ENCODE assay signal across 4 cellular contexts in the genomic region with DNA sequence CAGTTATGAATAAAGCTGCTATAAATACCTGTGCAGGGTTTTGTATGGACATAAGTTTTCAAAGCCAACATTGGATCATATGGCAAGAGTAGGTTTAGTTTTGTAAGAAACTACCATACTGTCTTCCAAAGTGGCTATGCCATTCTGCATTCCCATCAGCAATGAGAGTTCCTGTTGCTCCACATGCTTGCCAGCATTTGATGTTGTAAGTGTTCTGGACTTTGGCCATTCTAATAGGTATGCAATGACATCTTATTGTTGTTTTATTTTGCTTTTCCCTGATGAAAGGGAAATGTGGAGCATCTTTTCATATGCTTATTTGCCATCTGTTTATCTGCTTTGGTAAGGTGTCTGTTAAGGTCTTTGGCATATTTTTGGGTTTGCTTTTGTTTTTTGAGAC.
"Had no signal": no experiment of that assay in that cellular context is flagged by ENCODE, and none has a peak within 500 bp of the region (broad histone marks: within the 10 kb centered on the region; RNA-seq: fewer than 3 reads in every experiment).

No MANE protein-coding gene starts in this region.

- ATAC-seq: GM23338 had no signal

- H3K4me3 ChIP-seq: GM23338 had no signal

- DNase-seq: H9, HCEC 1CT, KBM-7 had no signal
